ENCODE assay signal across 8 cellular contexts in genomic region chr11:9459573-9460321, GRCh38. TPM values are rescaled to one million over a fixed set of nuclear protein-coding genes. Genes with fewer than 3 reads are reported as not detected.
DNase-seq lines count a peak whose midpoint lies in the region; ATAC-seq and TF ChIP-seq lines count a peak whose summit lies in the region.

No MANE protein-coding gene starts in this region.

- no peak for ATAC-seq in CD8-positive, alpha-beta T cell
- ATAC-seq in esophagus mucosa, result no peak
- no peak for ATAC-seq in GM21447 (IDR thresholded peaks at IDR 0.05; ENCODE audit: unreplicated experiment)

- no peaks in the 10 kb centered on the region for H3K27me3 Mint-ChIP-seq in CD8-positive, alpha-beta T cell (ENCODE audit: low read depth)

- H3K27ac ChIP-seq in CD8-positive, alpha-beta T cell (ENCODE audit: low read depth, low read length), result peak overlapping the region; percentile 87

- H3K9me3 ChIP-seq in CD8-positive, alpha-beta T cell (ENCODE audit: low read length), result no peaks in the 10 kb centered on the region

- peaks cover 31% of the 10 kb centered on the region for H3K4me1 ChIP-seq in CD8-positive, alpha-beta T cell (ENCODE audit: insufficient read depth, low read length)

- H3K36me3 ChIP-seq in CD8-positive, alpha-beta T cell (ENCODE audit: insufficient read depth, low read length), result no peaks in the 10 kb centered on the region

- H3K4me1 Mint-ChIP-seq in CD8-positive, alpha-beta T cell (ENCODE audit: low read depth), result peaks cover 31% of the 10 kb centered on the region

- H3K4me3 Mint-ChIP-seq in CD8-positive, alpha-beta T cell, result peak overlapping the region; percentile 92

- no peak for TF ChIP-seq RAD21 in Ishikawa (IDR thresholded peaks at IDR 0.05; ENCODE audit: low read depth)

- H3K36me3 Mint-ChIP-seq in CD8-positive, alpha-beta T cell, result peaks cover 9% of the 10 kb centered on the region

- DNase-seq in CD8-positive, alpha-beta T cell, result peak in 5 of 7 experiments; percentile 4 to 38 (median 28)
- DNase-seq in T-helper 2 cell (peak in 3 of 5 experiments; percentile 10 to 65 (median 15)), cerebellar cortex (ENCODE audit: low spot score) (peak; percentile 65), kidney tubule cell (ENCODE audit: low spot score) (peak; percentile 54)
- DNase-seq in stimulated activated CD4-positive, alpha-beta T cell treated with anti-CD3 and anti-CD28 coated beads, Interleukin-2, amount 100 ng/mL, for 4 hours (ENCODE audit: low read depth), result peak; percentile 47

- no peaks in the 10 kb centered on the region for H3K9me3 Mint-ChIP-seq in CD8-positive, alpha-beta T cell

- POLR2A ChIA-PET in CD8-positive, alpha-beta T cell (lab: Charles Lee), result interaction anchor here (0.9 to 4.3 kb wide), 23 partner anchors 10 to 1398 kb away, joined by 3 to 50 read pairs (median 4); partner anchors contain the start of genes DENND5A, IPO7, RPL27A and SWAP70

- no peak for TF ChIP-seq CTCF in CD8-positive, alpha-beta T cell (IDR thresholded peaks at IDR 0.05)

- CTCF ChIA-PET in CD8-positive, alpha-beta T cell (lab: Charles Lee), result interaction anchor here (0.6 to 4.1 kb wide), 3 partner anchors 16 to 154 kb away, joined by 3 to 16 read pairs (median 3); no protein-coding TSS in a partner anchor

- peak overlapping the region; percentile 97 for H3K27ac Mint-ChIP-seq in CD8-positive, alpha-beta T cell

- TF ChIP-seq EP300 in Ishikawa (IDR thresholded peaks at IDR 0.05; ENCODE audit: borderline replicate concordance), result no peak

- peak overlapping the region; percentile 69 for H3K4me3 ChIP-seq in CD8-positive, alpha-beta T cell (ENCODE audit: low read depth, low read length)

- no peaks in the 10 kb centered on the region for H3K27me3 ChIP-seq in CD8-positive, alpha-beta T cell (ENCODE audit: insufficient read depth, low read length)

- intact Hi-C loops in CD8-positive, alpha-beta T cell (cut with DNase I, micrococcal nuclease), result loop anchor here (1.0 to 5.0 kb wide), 13 partner anchors 75 to 1398 kb away; partner anchors contain the start of genes IPO7 (in 2 of the 2), RPL27A (in 2 of the 2), TRIM66 (in 2 of the 2) and WEE1 (in 2 of the 2)

TF ChIP-seq in Ishikawa, 13 proteins besides CTCF, POLR2A, EP300 and RAD21:
- peak; percentile 2; the same call in 1 of the 2 replicates for TF ChIP-seq TEAD4 (IDR thresholded peaks at IDR 0.05)
- TF ChIP-seq FOXM1 (IDR thresholded peaks at IDR 0.05; ENCODE audit: borderline replicate concordance, low read depth), result no peak
- peak; percentile 51; the same call in 1 of the 2 replicates for TF ChIP-seq ZBTB7A (IDR thresholded peaks at IDR 0.05; ENCODE audit: low read depth)

RNA-seq across cellular contexts. Expression of gene ZNF143, which starts 1.1 kb away (rescaled TPM):
- 10 to 100 TPM; 13.4 to 15.4 TPM for total RNA-seq in CD8-positive, alpha-beta T cell
- 12.6 TPM for total RNA-seq in esophagus mucosa

Comparison
In these comparisons a context has a peak if more than half of its experiments do, and no peak if none do; other contexts are left out.
1. DNase-seq: peak in every context shown above with its lines; median percentile 65 in cerebellar cortex; 54 in kidney tubule cell; 47 in stimulated activated CD4-positive, alpha-beta T cell treated with anti-CD3 and anti-CD28 coated beads, Interleukin-2, amount 100 ng/mL, for 4 hours; 28 in CD8-positive, alpha-beta T cell; 15 in T-helper 2 cell.